ENCODE assay signal across 10 cellular contexts in the genomic region with DNA sequence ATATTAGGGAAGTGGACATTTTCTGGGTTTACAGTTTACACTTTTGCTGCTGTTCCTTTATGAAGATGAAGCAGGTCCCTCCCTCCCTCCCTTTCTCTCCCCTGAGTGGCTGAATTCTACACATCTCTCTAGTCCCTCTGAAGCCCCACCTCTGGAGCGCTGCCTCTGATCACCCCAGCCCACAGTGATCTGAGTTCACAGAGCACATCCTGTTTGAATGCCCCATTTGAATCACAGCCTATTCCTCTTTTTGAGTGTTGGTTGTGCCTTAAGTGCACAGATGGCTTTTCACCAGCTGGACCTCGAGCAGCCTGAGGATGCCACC.
DNase-seq lines count a peak whose midpoint lies in the region; TF ChIP-seq lines count a peak whose summit lies in the region.
"Had no signal": no experiment of that assay in that cellular context is flagged by ENCODE, and none has a peak within 500 bp of the region (broad histone marks: within the 10 kb centered on the region; RNA-seq: fewer than 3 reads in every experiment).

No MANE protein-coding gene starts in this region.

- no peaks in the 10 kb centered on the region for H3K36me3 Mint-ChIP-seq in activated naive CD4-positive, alpha-beta T cell treated with anti-CD3 and anti-CD28 coated beads, Interleukin-2, amount 10 ng/mL, durations not matched to agents 7 days and 5 days

- H3K27me3 ChIP-seq in rectal smooth muscle tissue (ENCODE audit: control insufficient read depth, insufficient read depth, low read length) = no peaks in the 10 kb centered on the region
- no peaks in the 10 kb centered on the region for H3K27me3 ChIP-seq in tibial artery
- no peaks in the 10 kb centered on the region for H3K27me3 ChIP-seq in prostate gland (replicated peaks; ENCODE audit: insufficient read depth)

- H3K9me3 Mint-ChIP-seq in activated naive CD4-positive, alpha-beta T cell treated with anti-CD3 and anti-CD28 coated beads, Interleukin-2, amount 10 ng/mL, durations not matched to agents 7 days and 5 days = no peaks in the 10 kb centered on the region
- H3K9me3 Mint-ChIP-seq: T-helper 1 cell treated with Interleukin-12 subunit alpha and Interleukin-12 subunit beta and Interleukin-4 antibody, amounts not matched to agents 30 μg/mL and 1 μg/mL, for 36 hours had no signal

- 64% methylated on average over 2 of the region's 2 CpGs for WGBS in prostate gland

- CTCF ChIA-PET in activated naive CD4-positive, alpha-beta T cell treated with anti-CD3 and anti-CD28 coated beads, Interleukin-2, amount 10 ng/mL, durations not matched to agents 7 days and 5 days (lab: Charles Lee) = no interaction called here

- DNase-seq in activated naive CD4-positive, alpha-beta T cell treated with anti-CD3 and anti-CD28 coated beads, Interleukin-2, amount 10 ng/mL, durations not matched to agents 7 days and 5 days = peak; percentile 24
- DNase-seq in activated naive CD4-positive, alpha-beta T cell treated with anti-CD3 and anti-CD28 coated beads, Interleukin-2, amount 50 U/mL, for 16 hours = no peak
- peak; percentile 54 for DNase-seq in NCI-H2029 treated with DMSO at 0.1 percent for 48 hours (lab: John Stamatoyannopoulos, UW)
- DNase-seq in amniotic epithelial cell (ENCODE audit: low read depth) = peak; percentile 53
- DNase-seq in tibial artery = no peak
- no peak for DNase-seq in prostate gland (ENCODE audit: low spot score)
- DNase-seq in effector CD4-positive, alpha-beta T cell = no peak

- H3K4me3 ChIP-seq in rectal smooth muscle tissue (ENCODE audit: low read length) (no peak overlapping the region), tibial artery (no peak overlapping the region), prostate gland (no peak overlapping the region)
- H3K4me3 ChIP-seq: lung had no signal

- H3K4me1 Mint-ChIP-seq in activated naive CD4-positive, alpha-beta T cell treated with anti-CD3 and anti-CD28 coated beads, Interleukin-2, amount 10 ng/mL, durations not matched to agents 7 days and 5 days = peaks cover 3% of the 10 kb centered on the region

- H3K9ac ChIP-seq in rectal smooth muscle tissue (ENCODE audit: low read length) = no peak overlapping the region

- H3K9me3 ChIP-seq in tibial artery (no peaks in the 10 kb centered on the region), prostate gland (no peaks in the 10 kb centered on the region)

- no peak overlapping the region for H3K4me3 Mint-ChIP-seq in activated naive CD4-positive, alpha-beta T cell treated with anti-CD3 and anti-CD28 coated beads, Interleukin-2, amount 10 ng/mL, durations not matched to agents 7 days and 5 days
- H3K4me3 Mint-ChIP-seq: T-helper 1 cell treated with Interleukin-12 subunit alpha and Interleukin-12 subunit beta and Interleukin-4 antibody, amounts not matched to agents 30 μg/mL and 1 μg/mL, for 36 hours had no signal

- no peak for TF ChIP-seq POLR2A in prostate gland (IDR thresholded peaks at IDR 0.05)

- H3K4me1 ChIP-seq in rectal smooth muscle tissue (ENCODE audit: control insufficient read depth, insufficient read depth, low read length) (peaks cover 12% of the 10 kb centered on the region), tibial artery (peaks cover 0 to 31% (median 5%) of the 10 kb centered on the region in 4 donors), prostate gland (replicated peaks) (peaks cover 7% of the 10 kb centered on the region)

- peak overlapping the region; percentile 19 for H3K27ac ChIP-seq in rectal smooth muscle tissue (ENCODE audit: low read depth, low read length)
- no peak overlapping the region for H3K27ac ChIP-seq in tibial artery
- no peak overlapping the region for H3K27ac ChIP-seq in prostate gland

- H3K36me3 ChIP-seq in rectal smooth muscle tissue (ENCODE audit: control insufficient read depth, insufficient read depth, low read length) (peaks cover 3% of the 10 kb centered on the region), tibial artery (peaks cover 0 to 14% (median 11%) of the 10 kb centered on the region in 3 donors), prostate gland (no peaks in the 10 kb centered on the region)

- peaks cover 32% of the 10 kb centered on the region for H3K27me3 Mint-ChIP-seq in activated naive CD4-positive, alpha-beta T cell treated with anti-CD3 and anti-CD28 coated beads, Interleukin-2, amount 10 ng/mL, durations not matched to agents 7 days and 5 days

- no peak overlapping the region for H3K27ac Mint-ChIP-seq in activated naive CD4-positive, alpha-beta T cell treated with anti-CD3 and anti-CD28 coated beads, Interleukin-2, amount 10 ng/mL, durations not matched to agents 7 days and 5 days
- H3K27ac Mint-ChIP-seq: T-helper 1 cell treated with Interleukin-12 subunit alpha and Interleukin-12 subunit beta and Interleukin-4 antibody, amounts not matched to agents 30 μg/mL and 1 μg/mL, for 36 hours had no signal

- no peak for TF ChIP-seq CTCF in tibial artery (IDR thresholded peaks at IDR 0.05)
- TF ChIP-seq CTCF in prostate gland (IDR thresholded peaks at IDR 0.05) = no peak

- intact Hi-C loops in tibial artery (cut with DNase I; ENCODE audit: low total_unique reads) (no loop called here), prostate gland (cut with DNase I) (loop anchor here (5.0 kb wide), 1 partner anchor 189 kb away; no protein-coding TSS in a partner anchor)

Comparison
In these comparisons a context has a peak if more than half of its experiments do, and no peak if none do; other contexts are left out.
1. DNase-seq: peak in activated naive CD4-positive, alpha-beta T cell treated with anti-CD3 and anti-CD28 coated beads, Interleukin-2, amount 10 ng/mL, durations not matched to agents 7 days and 5 days (single experiment), NCI-H2029 treated with DMSO at 0.1 percent for 48 hours (single experiment) and amniotic epithelial cell (single experiment); none in activated naive CD4-positive, alpha-beta T cell treated with anti-CD3 and anti-CD28 coated beads, Interleukin-2, amount 50 U/mL, for 16 hours (single experiment), tibial artery (0 of 2), prostate gland (single experiment) and effector CD4-positive, alpha-beta T cell (single experiment).